Comparison of ENCODE assay signal across 15 cellular contexts in genomic region chr15:101684877-101685276, GRCh38. TPM values are rescaled to one million over a fixed set of nuclear protein-coding genes. Genes with fewer than 3 reads are reported as not detected.
DNase-seq lines count a peak whose midpoint lies in the region; ATAC-seq and TF ChIP-seq lines count a peak whose summit lies in the region.
"Had no signal": no experiment of that assay in that cellular context is flagged by ENCODE, and none has a peak within 500 bp of the region (broad histone marks: within the 10 kb centered on the region; RNA-seq: fewer than 3 reads in every experiment).

No MANE protein-coding gene starts in this region.

- H3K27me3 ChIP-seq in cardiac muscle cell (no peaks in the 10 kb centered on the region), RWPE2 (ENCODE audit: insufficient read depth, poor library complexity, severe bottlenecking) (no peaks in the 10 kb centered on the region), hepatocyte (no peaks in the 10 kb centered on the region)

- H3K4me3 ChIP-seq in cardiac muscle cell (no peak overlapping the region), RWPE2 (ENCODE audit: severe bottlenecking) (no peak overlapping the region), hepatocyte (no peak overlapping the region)
- H3K4me3 ChIP-seq: PC-9 had no signal

- no peaks in the 10 kb centered on the region for H3K9me3 ChIP-seq in cardiac muscle cell (ENCODE audit: low read depth)
- no peaks in the 10 kb centered on the region for H3K9me3 ChIP-seq in RWPE2 (ENCODE audit: severe bottlenecking)
- no peaks in the 10 kb centered on the region for H3K9me3 ChIP-seq in hepatocyte (ENCODE audit: low read depth)

- 75% methylated on average over 3 of the region's 3 CpGs for WGBS in hepatocyte (ENCODE audit: low lambda C conversion rate, missing lambda C conversion rate)

- H3K4me1 ChIP-seq in cardiac muscle cell (ENCODE audit: low read depth) (peaks cover 9% of the 10 kb centered on the region), RWPE2 (ENCODE audit: insufficient read depth, poor library complexity, severe bottlenecking) (peaks cover 12% of the 10 kb centered on the region), hepatocyte (ENCODE audit: insufficient read depth) (peaks cover 5% of the 10 kb centered on the region)

- intact Hi-C loops in left cardiac atrium (cut with DNase I), result no loop called here

- H3K4me2 ChIP-seq in hepatocyte, result no peak overlapping the region
- H3K4me2 ChIP-seq: PC-9 had no signal

- no peak overlapping the region for H2AFZ ChIP-seq in hepatocyte
- H2AFZ ChIP-seq: PC-9 had no signal

- H3K36me3 ChIP-seq in cardiac muscle cell, result peaks cover 22% of the 10 kb centered on the region
- peaks cover 21% of the 10 kb centered on the region for H3K36me3 ChIP-seq in RWPE2 (ENCODE audit: low read depth)
- no peaks in the 10 kb centered on the region for H3K36me3 ChIP-seq in hepatocyte (replicated peaks; ENCODE audit: insufficient read depth, low read depth)

- ATAC-seq in left cardiac atrium (no peak), RWPE2 (ENCODE audit: low read depth) (no peak), GM19467 (IDR thresholded peaks at IDR 0.05; ENCODE audit: unreplicated experiment) (no peak)
- ATAC-seq: HCT116 had no signal

- H3K79me2 ChIP-seq in hepatocyte, result no peaks in the 10 kb centered on the region

- DNase-seq in cardiac muscle cell (ENCODE audit: low read depth in 1 of 2, low spot score in 1 of 2) (no peak), left cardiac atrium (no peak), RWPE2 (ENCODE audit: low spot score) (no peak), hepatocyte (ENCODE audit: low spot score) (no peak), NCI-H2029 treated with DMSO at 0.1 percent for 48 hours (lab: John Stamatoyannopoulos, UW) (no peak), T1000 (lab: John Stamatoyannopoulos, UW) (no peak)
- DNase-seq: Calu3; CD4-positive, alpha-beta T cell; NCI-H1048; NCI-H1694; NCI-H446; NCI-H748 treated with DMSO at 0.1 percent for 48 hours; PC-9 had no signal

- H3K27ac ChIP-seq in cardiac muscle cell, result peak overlapping the region; percentile 71
- peak overlapping the region; percentile 48 for H3K27ac ChIP-seq in RWPE2 (ENCODE audit: poor library complexity, severe bottlenecking)
- H3K27ac ChIP-seq in hepatocyte, result peak overlapping the region; percentile 56
- H3K27ac ChIP-seq: PC-9 had no signal

- no peak for TF ChIP-seq CTCF in cardiac muscle cell (IDR thresholded peaks at IDR 0.05; ENCODE audit: low read depth, low read length)
- TF ChIP-seq CTCF in RWPE2 (IDR thresholded peaks at IDR 0.05; ENCODE audit: poor library complexity, severe bottlenecking), result no peak
- no peak for TF ChIP-seq CTCF in hepatocyte (IDR thresholded peaks at IDR 0.05; ENCODE audit: poor library complexity)

- H4K20me1 ChIP-seq in hepatocyte (ENCODE audit: insufficient read depth, poor library complexity, severe bottlenecking), result no peaks in the 10 kb centered on the region

- no peaks in the 10 kb centered on the region for H3K9me2 ChIP-seq in hepatocyte (replicated peaks; ENCODE audit: insufficient read depth)

RNA-seq across cellular contexts. Expression of gene TM2D3, which starts 32.7 kb away (rescaled TPM):
- total RNA-seq in cardiac muscle cell (31.7 and 36.3 TPM in 2 replicates), left cardiac atrium (10 to 100 TPM; 39.2 to 46.8 TPM), hepatocyte (41.9 and 46.6 TPM in 2 replicates)
- polyA plus RNA-seq in cardiac muscle cell (65.4 and 94.5 TPM in 2 replicates), hepatocyte (49.6 and 55.7 TPM in 2 replicates)

RNA-seq across cellular contexts. Expression of gene TARS3, which starts 39.4 kb away (rescaled TPM):
- total RNA-seq in cardiac muscle cell (34.3 and 47.6 TPM in 2 replicates), left cardiac atrium (10 to 100 TPM; 19.9 to 22.6 TPM), hepatocyte (12.8 and 28.5 TPM in 2 replicates)
- polyA plus RNA-seq in cardiac muscle cell (32.3 and 34.6 TPM in 2 replicates), hepatocyte (9.7 and 10.6 TPM in 2 replicates)
